In the genomic region with DNA sequence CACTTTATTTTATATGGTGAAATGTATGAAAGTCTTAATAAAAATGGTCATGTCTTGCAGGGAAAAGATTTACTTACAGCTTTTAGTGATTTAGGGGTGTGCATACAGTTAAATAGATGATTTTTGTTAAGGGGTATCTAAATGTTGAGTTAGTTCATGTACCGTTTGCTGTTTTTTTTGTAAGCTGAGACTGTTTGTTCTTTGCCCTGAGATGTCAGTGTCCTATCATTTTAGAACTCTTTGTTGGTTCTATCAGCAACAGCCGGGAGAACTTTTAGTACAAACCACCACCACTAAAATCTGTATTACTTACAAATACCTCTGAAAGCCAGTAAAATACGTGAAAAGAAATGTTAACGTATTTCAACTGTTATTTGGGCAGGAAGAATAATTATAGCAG, we compare ENCODE assay signal across 16 cellular contexts. TPM values are rescaled to one million over a fixed set of nuclear protein-coding genes. Genes with fewer than 3 reads are reported as not detected.
DNase-seq lines count a peak whose midpoint lies in the region; ATAC-seq and TF ChIP-seq lines count a peak whose summit lies in the region.
"Had no signal": no experiment of that assay in that cellular context is flagged by ENCODE, and none has a peak within 500 bp of the region (broad histone marks: within the 10 kb centered on the region; RNA-seq: fewer than 3 reads in every experiment).

No MANE protein-coding gene starts in this region.

- ATAC-seq in activated CD4-positive, alpha-beta T cell treated with anti-CD3 and anti-CD28 coated beads for 36 hours, result no peak
- no peak for ATAC-seq in activated T-helper 17 cell treated with anti-CD3 and anti-CD28 coated beads, Interleukin-2, amount 50 U/mL, for 72 hours (replicated peaks)
- ATAC-seq in GM18511 (IDR thresholded peaks at IDR 0.05; ENCODE audit: unreplicated experiment), result no peak

- CTCF ChIA-PET in activated CD4-positive, alpha-beta T cell treated with anti-CD3 and anti-CD28 coated beads for 36 hours (lab: Charles Lee), result no interaction called here

- H3K36me3 Mint-ChIP-seq in activated CD4-positive, alpha-beta T cell treated with anti-CD3 and anti-CD28 coated beads for 36 hours (ENCODE audit: low read depth), result peaks cover 36% of the 10 kb centered on the region
- H3K36me3 Mint-ChIP-seq in activated T-helper 17 cell treated with anti-CD3 and anti-CD28 coated beads, Interleukin-2, amount 50 U/mL, for 72 hours (ENCODE audit: low read depth), result peaks cover 87% of the 10 kb centered on the region
- H3K36me3 Mint-ChIP-seq in nephron progenitor cell (ENCODE audit: low read depth), result peaks cover 77% of the 10 kb centered on the region

- H3K9me3 Mint-ChIP-seq in activated CD4-positive, alpha-beta T cell treated with anti-CD3 and anti-CD28 coated beads for 36 hours (ENCODE audit: low read depth), result no peaks in the 10 kb centered on the region
- H3K9me3 Mint-ChIP-seq in activated T-helper 17 cell treated with anti-CD3 and anti-CD28 coated beads, Interleukin-2, amount 50 U/mL, for 72 hours, result no peaks in the 10 kb centered on the region
- H3K9me3 Mint-ChIP-seq in nephron progenitor cell, result no peaks in the 10 kb centered on the region
- H3K9me3 Mint-ChIP-seq: CD4-positive, CD25-positive, alpha-beta regulatory T cell had no signal

- H3K27me3 Mint-ChIP-seq in activated CD4-positive, alpha-beta T cell treated with anti-CD3 and anti-CD28 coated beads for 36 hours, result no peaks in the 10 kb centered on the region
- H3K27me3 Mint-ChIP-seq in activated T-helper 17 cell treated with anti-CD3 and anti-CD28 coated beads, Interleukin-2, amount 50 U/mL, for 72 hours, result no peaks in the 10 kb centered on the region
- no peaks in the 10 kb centered on the region for H3K27me3 Mint-ChIP-seq in nephron progenitor cell (ENCODE audit: low read depth, poor library complexity)
- H3K27me3 Mint-ChIP-seq: CD4-positive, CD25-positive, alpha-beta regulatory T cell had no signal

- DNase-seq in activated CD4-positive, alpha-beta T cell treated with anti-CD3 and anti-CD28 coated beads for 36 hours, result no peak
- no peak for DNase-seq in activated CD4-positive, alpha-beta T cell treated with anti-CD3 and anti-CD28 coated beads, Interleukin-2, amount 50 U/mL, for 48 hours
- DNase-seq in choroid plexus epithelial cell (ENCODE audit: low read depth) (peak; percentile 16), nephron progenitor cell (no peak), NK-92 (lab: John Stamatoyannopoulos, UW; ENCODE audit: unreplicated experiment) (no peak), Ammon's horn (ENCODE audit: low spot score) (no peak)
- DNase-seq: 8988T; AML-193; CD4-positive, CD25-positive, alpha-beta regulatory T cell; DMS53; GF-D8; GM23248; H7 had no signal

- H3K27ac Mint-ChIP-seq in activated CD4-positive, alpha-beta T cell treated with anti-CD3 and anti-CD28 coated beads for 36 hours, result peak overlapping the region; percentile 11
- peak overlapping the region; percentile 48 for H3K27ac Mint-ChIP-seq in activated T-helper 17 cell treated with anti-CD3 and anti-CD28 coated beads, Interleukin-2, amount 50 U/mL, for 72 hours
- H3K27ac Mint-ChIP-seq in nephron progenitor cell, result peak overlapping the region; percentile 53

- no peak overlapping the region for H3K4me3 Mint-ChIP-seq in activated CD4-positive, alpha-beta T cell treated with anti-CD3 and anti-CD28 coated beads for 36 hours
- no peak overlapping the region for H3K4me3 Mint-ChIP-seq in activated T-helper 17 cell treated with anti-CD3 and anti-CD28 coated beads, Interleukin-2, amount 50 U/mL, for 72 hours
- no peak overlapping the region for H3K4me3 Mint-ChIP-seq in nephron progenitor cell
- H3K4me3 Mint-ChIP-seq: CD4-positive, CD25-positive, alpha-beta regulatory T cell had no signal

- no peak overlapping the region for H3K4me3 ChIP-seq in choroid plexus epithelial cell (ENCODE audit: low read depth, low read length)
- H3K4me3 ChIP-seq: BLaER1 treated with 17β-estradiol and CSF1 and Interleukin-3, amounts not matched to agents 10 nM and 100 nM; GM23248 had no signal

- POLR2A ChIA-PET in activated CD4-positive, alpha-beta T cell treated with anti-CD3 and anti-CD28 coated beads for 36 hours (lab: Charles Lee), result no interaction called here

- intact Hi-C loops in activated CD4-positive, alpha-beta T cell treated with anti-CD3 and anti-CD28 coated beads for 36 hours (cut with DNase I, micrococcal nuclease), result no loop called here

- peaks cover 4% of the 10 kb centered on the region for H3K4me1 Mint-ChIP-seq in activated CD4-positive, alpha-beta T cell treated with anti-CD3 and anti-CD28 coated beads for 36 hours
- peaks cover 8% of the 10 kb centered on the region for H3K4me1 Mint-ChIP-seq in activated T-helper 17 cell treated with anti-CD3 and anti-CD28 coated beads, Interleukin-2, amount 50 U/mL, for 72 hours
- peaks cover 42% of the 10 kb centered on the region for H3K4me1 Mint-ChIP-seq in nephron progenitor cell

- TF ChIP-seq CTCF in choroid plexus epithelial cell (conservative IDR thresholded peaks at IDR 0.05; ENCODE audit: low read depth, low read length) (no peak), nephron progenitor cell (IDR thresholded peaks at IDR 0.05) (no peak)

RNA-seq across cellular contexts. Expression of a gene that starts 56.3 kb away (rescaled TPM):
- total RNA-seq in activated CD4-positive, alpha-beta T cell treated with anti-CD3 and anti-CD28 coated beads for 36 hours, result 10 to 100 TPM; 21.6 to 22.8 TPM
- 10 to 100 TPM; 28.4 TPM for total RNA-seq in activated T-helper 17 cell treated with anti-CD3 and anti-CD28 coated beads, Interleukin-2, amount 50 U/mL, for 72 hours
